In the genomic region with DNA sequence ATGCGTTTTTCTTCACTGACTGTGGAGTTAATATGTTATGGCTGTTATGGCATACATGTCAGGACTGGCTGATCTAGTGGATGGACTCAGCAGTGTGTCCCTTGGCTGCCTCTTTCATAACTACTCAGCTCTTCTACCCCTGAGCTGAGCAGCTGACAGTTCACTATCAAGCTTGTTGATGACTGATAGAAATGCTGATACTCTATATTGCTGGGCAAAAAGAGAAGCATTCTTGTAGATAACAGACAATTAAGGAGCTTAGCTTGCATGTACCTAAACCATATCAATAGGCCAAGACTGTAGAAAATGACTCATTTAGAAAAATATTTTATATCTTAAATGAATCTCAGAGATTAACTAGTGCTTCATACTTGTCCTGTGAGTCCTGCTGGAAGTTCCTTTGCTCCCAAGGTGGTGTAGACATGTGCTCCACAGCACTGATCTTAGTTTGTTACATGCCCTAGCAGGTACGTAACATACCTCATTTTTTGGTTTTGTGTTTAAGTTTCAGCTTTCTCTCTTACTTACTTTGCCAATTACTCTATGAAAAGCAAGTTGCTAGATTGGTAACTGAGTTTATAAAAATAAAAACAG, we compare ENCODE assay signal across 16 cellular contexts.
DNase-seq lines count a peak whose midpoint lies in the region; ATAC-seq, FAIRE-seq and TF ChIP-seq lines count a peak whose summit lies in the region.
"Had no signal": no experiment of that assay in that cellular context is flagged by ENCODE, and none has a peak within 500 bp of the region (broad histone marks: within the 10 kb centered on the region; RNA-seq: fewer than 3 reads in every experiment).

No MANE protein-coding gene starts in this region.

- WGBS in smooth muscle cell (ENCODE audit: low lambda C conversion rate): 92% methylated on average over 2 of the region's 2 CpGs
- WGBS in lower leg skin, 2 donors: 87 to 88% methylated on average over 2 of the region's 2 CpGs

- intact Hi-C loops in lower leg skin (cut with DNase I; ENCODE audit: low total_unique reads): no loop called here

- H3K4me3 ChIP-seq in AG10803 (ENCODE audit: low read length) (no peak overlapping the region), RWPE2 (ENCODE audit: severe bottlenecking) (no peak overlapping the region), fibroblast of the aortic adventitia (ENCODE audit: low read depth, low read length) (no peak overlapping the region), smooth muscle cell (no peak overlapping the region), lower leg skin (ENCODE audit: low read depth, poor library complexity, severe bottlenecking) (no peak overlapping the region)
- H3K4me3 ChIP-seq: K562 had no signal

- FAIRE-seq in GM19239 (lab: Jason Lieb, UNC): peak; percentile 14
- FAIRE-seq: K562 had no signal

- H3K79me2 ChIP-seq in smooth muscle cell (ENCODE audit: low read depth): no peaks in the 10 kb centered on the region

- DNase-seq in AG10803 (ENCODE audit: low read depth) (peak; percentile 13), GM19239 (ENCODE audit: insufficient read length, low spot score) (no peak), RWPE2 (ENCODE audit: low spot score) (no peak), fibroblast of the aortic adventitia (ENCODE audit: low read depth) (peak; percentile 40), smooth muscle cell (lab: John Stamatoyannopoulos, UW; ENCODE audit: unreplicated experiment) (no peak), GM19238 (ENCODE audit: insufficient read length, low spot score) (no peak), lower leg skin (ENCODE audit: low spot score in 2 of 2) (no peak), COLO668 (lab: John Stamatoyannopoulos, UW; ENCODE audit: unreplicated experiment) (no peak)
- DNase-seq: CD4-positive, alpha-beta memory T cell; GOT3; MV-4-11; NCI-H1694 treated with DMSO at 0.1 percent for 48 hours; NCI-H510A; NCI-H82; SHP77 treated with DMSO at 0.1 percent for 48 hours had no signal

- peaks cover 7% of the 10 kb centered on the region for H3K4me1 ChIP-seq in RWPE2 (ENCODE audit: insufficient read depth, poor library complexity, severe bottlenecking)
- no peaks in the 10 kb centered on the region for H3K4me1 ChIP-seq in smooth muscle cell (ENCODE audit: low read depth)

- H3K9me3 ChIP-seq in RWPE2 (ENCODE audit: severe bottlenecking): peaks cover 2% of the 10 kb centered on the region
- no peaks in the 10 kb centered on the region for H3K9me3 ChIP-seq in smooth muscle cell (replicated peaks; ENCODE audit: low read depth)

- TF ChIP-seq CTCF in AG10803 (conservative IDR thresholded peaks at IDR 0.05; ENCODE audit: low read length) (no peak), RWPE2 (IDR thresholded peaks at IDR 0.05; ENCODE audit: poor library complexity, severe bottlenecking) (no peak), fibroblast of the aortic adventitia (IDR thresholded peaks at IDR 0.05; ENCODE audit: insufficient read depth, low read length) (no peak), smooth muscle cell (IDR thresholded peaks at IDR 0.05; ENCODE audit: borderline replicate concordance, insufficient read depth, poor library complexity, severe bottlenecking) (no peak), lower leg skin (IDR thresholded peaks at IDR 0.05) (no peak)

- no peak overlapping the region for H3K9ac ChIP-seq in smooth muscle cell (ENCODE audit: low read depth)

- H3K27ac ChIP-seq in RWPE2 (ENCODE audit: poor library complexity, severe bottlenecking): no peak overlapping the region
- no peak overlapping the region for H3K27ac ChIP-seq in smooth muscle cell (ENCODE audit: low read depth)

- no peak overlapping the region for H2AFZ ChIP-seq in smooth muscle cell (ENCODE audit: low read depth)

- H3K4me2 ChIP-seq in smooth muscle cell: no peak overlapping the region

- H3K27me3 ChIP-seq in RWPE2 (ENCODE audit: insufficient read depth, poor library complexity, severe bottlenecking): no peaks in the 10 kb centered on the region
- H3K27me3 ChIP-seq in smooth muscle cell (ENCODE audit: low read depth): no peaks in the 10 kb centered on the region

- no peak for TF ChIP-seq POLR2A in lower leg skin (IDR thresholded peaks at IDR 0.05)

- no peaks in the 10 kb centered on the region for H4K20me1 ChIP-seq in smooth muscle cell (ENCODE audit: low read depth)

- H3F3A ChIP-seq in smooth muscle cell (ENCODE audit: low read depth): no peaks in the 10 kb centered on the region

- ATAC-seq in RWPE2 (ENCODE audit: low read depth): peak; percentile 58; the same call in 1 of the 3 replicates
- ATAC-seq: K562 had no signal

- H3K36me3 ChIP-seq in RWPE2 (ENCODE audit: low read depth): 0 out of 2 replicates have a peak, but pooled peaks cover 4% of the 10 kb centered on the region
- H3K36me3 ChIP-seq in smooth muscle cell (ENCODE audit: low read depth): no peaks in the 10 kb centered on the region

Comparison
In these comparisons a context has a peak if more than half of its experiments do, and no peak if none do; other contexts are left out.
1. DNase-seq: peak in AG10803 (single experiment) and fibroblast of the aortic adventitia (single experiment); none in GM19239 (single experiment), RWPE2 (single experiment), smooth muscle cell (single experiment), GM19238 (single experiment), lower leg skin (0 of 2) and COLO668 (single experiment).